Comparison of ENCODE assay signal across 26 cellular contexts in the genomic region with DNA sequence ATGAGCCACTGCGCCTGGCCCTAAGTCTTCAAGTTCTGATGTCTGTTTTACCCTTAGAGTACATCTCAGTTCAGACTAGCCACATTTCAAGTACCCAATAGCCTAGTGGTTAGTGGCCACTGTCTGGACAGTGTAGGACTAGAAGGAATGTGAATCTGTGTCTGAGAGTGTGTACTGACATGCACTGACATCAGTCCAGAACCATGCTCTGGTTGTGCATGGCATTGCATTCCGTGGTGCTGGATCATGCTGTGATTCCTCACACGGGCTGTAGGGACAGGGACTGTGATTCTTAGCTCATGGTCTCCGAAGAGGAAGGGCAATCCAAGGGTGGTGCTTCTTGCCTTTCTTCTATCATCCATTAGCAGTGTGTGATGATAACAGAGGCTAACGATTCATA. TPM values are rescaled to one million over a fixed set of nuclear protein-coding genes. Genes with fewer than 3 reads are reported as not detected.
DNase-seq lines count a peak whose midpoint lies in the region; ATAC-seq and TF ChIP-seq lines count a peak whose summit lies in the region.
"Had no signal": no experiment of that assay in that cellular context is flagged by ENCODE, and none has a peak within 500 bp of the region (broad histone marks: within the 10 kb centered on the region; RNA-seq: fewer than 3 reads in every experiment).

No MANE protein-coding gene starts in this region.

- peak overlapping the region; percentile 65 for H3K27ac Mint-ChIP-seq in chondrocyte (ENCODE audit: unreplicated experiment)
- no peak overlapping the region for H3K27ac Mint-ChIP-seq in progenitor cell of endocrine pancreas
- H3K27ac Mint-ChIP-seq: activated CD4-positive, alpha-beta memory T cell treated with anti-CD3 and anti-CD28 coated beads, Interleukin-2, amount 10 ng/mL, durations not matched to agents 7 days and 5 days; dendritic cell treated with granulocyte-macrophage colony-stimulating factor and Interleukin-4, amounts not matched to agents 40 ng/mL and 50 ng/mL, for 4 days; immature natural killer cell; stimulated activated naive CD8-positive, alpha-beta T cell treated with anti-CD3 and anti-CD28 coated beads, Interleukin-15, Interleukin-2, amounts not matched to agents 100 ng/mL and 50 ng/mL, for 24 hours had no signal

- no peak for TF ChIP-seq RAD21 in HCT116 (IDR thresholded peaks at IDR 0.05; ENCODE audit: low read depth)

- H3K36me3 ChIP-seq in HCT116 (ENCODE audit: control insufficient read depth in 1 of 2, insufficient read depth in 2 of 2, low read length in 2 of 2) (peaks cover 0 to 8% of the 10 kb centered on the region in 2 experiments; a peak in 1 of 4 replicates), mesendoderm (ENCODE audit: control insufficient read depth, insufficient read depth, low read length) (peaks cover 13% of the 10 kb centered on the region)

- H3K4me3 Mint-ChIP-seq in chondrocyte (ENCODE audit: unreplicated experiment) (no peak overlapping the region), progenitor cell of endocrine pancreas (ENCODE audit: low read depth) (no peak overlapping the region)
- H3K4me3 Mint-ChIP-seq: activated CD4-positive, alpha-beta memory T cell treated with anti-CD3 and anti-CD28 coated beads, Interleukin-2, amount 10 ng/mL, durations not matched to agents 7 days and 5 days; dendritic cell treated with granulocyte-macrophage colony-stimulating factor and Interleukin-4, amounts not matched to agents 40 ng/mL and 50 ng/mL, for 4 days; immature natural killer cell; stimulated activated naive CD8-positive, alpha-beta T cell treated with anti-CD3 and anti-CD28 coated beads, Interleukin-15, Interleukin-2, amounts not matched to agents 100 ng/mL and 50 ng/mL, for 24 hours had no signal

- no peaks in the 10 kb centered on the region; a peak in 1 of 4 replicates for H3K9me3 ChIP-seq in HCT116 (ENCODE audit: control insufficient read depth in 1 of 2, insufficient read depth in 1 of 2, low read depth in 1 of 2, low read length in 2 of 2)
- H3K9me3 ChIP-seq: HAP-1, mucosa of descending colon, thyroid gland had no signal

- RAD21 ChIA-PET in HCT116 (lab: Charles Lee; ENCODE audit: low non-redundant PET in 1 of 2, low total read pairs in 2 of 2, uncharacterized antibody in 2 of 2, unreplicated experiment in 2 of 2) = no interaction called here

- ATAC-seq in HCT116 = peak; percentile 65
- no peak for ATAC-seq in GM18861 (IDR thresholded peaks at IDR 0.05; ENCODE audit: unreplicated experiment)
- ATAC-seq: mucosa of descending colon had no signal

- no peak for TF ChIP-seq CTCF in AG04449 (IDR thresholded peaks at IDR 0.05; ENCODE audit: insufficient read depth, low read length, missing control alignments)
- TF ChIP-seq CTCF in HCT116 (IDR thresholded peaks at IDR 0.05 in 2 of 3, conservative IDR thresholded peaks at IDR 0.05 in 1 of 3; ENCODE audit: borderline replicate concordance in 1 of 3, insufficient read depth in 1 of 3, low read depth in 2 of 3, low read length in 2 of 3) = no peak
- no peak for TF ChIP-seq CTCF in chondrocyte (IDR thresholded peaks at IDR 0.05)
- TF ChIP-seq CTCF in progenitor cell of endocrine pancreas (IDR thresholded peaks at IDR 0.05; ENCODE audit: unreplicated experiment) = no peak

- H3K27me3 ChIP-seq in HCT116 (ENCODE audit: insufficient read depth, low read length) = no peaks in the 10 kb centered on the region
- no peaks in the 10 kb centered on the region for H3K27me3 ChIP-seq in mesendoderm (ENCODE audit: insufficient read depth, low read length, poor library complexity)
- H3K27me3 ChIP-seq: BLaER1 treated with 17β-estradiol and CSF1 and Interleukin-3, amounts not matched to agents 10 nM and 100 nM; hepatocyte; thyroid gland had no signal

- H3K9ac ChIP-seq in HCT116 (ENCODE audit: low read length) (no peak overlapping the region), mesendoderm (ENCODE audit: low read length) (no peak overlapping the region)
- H3K9ac ChIP-seq: BLaER1 treated with 17β-estradiol and CSF1 and Interleukin-3, amounts not matched to agents 10 nM and 100 nM had no signal

- H3K4me1 ChIP-seq in HCT116 (ENCODE audit: control insufficient read depth in 1 of 2, insufficient read depth in 2 of 2, low read length in 2 of 2) (no peaks in the 10 kb centered on the region), mesendoderm (ENCODE audit: control insufficient read depth, low read depth, low read length) (peaks cover 8% of the 10 kb centered on the region)
- H3K4me1 ChIP-seq: BLaER1 treated with 17β-estradiol and CSF1 and Interleukin-3, amounts not matched to agents 10 nM and 100 nM; HAP-1 had no signal

- CTCF ChIA-PET in AG04449 (lab: Yijun Ruan, JAX) = interaction anchor here (1.0 kb wide), 1 partner anchor 24 kb away, joined by 3 read pairs; no protein-coding TSS in a partner anchor
- CTCF ChIA-PET in HCT116 (lab: Charles Lee) = no interaction called here

- intact Hi-C loops in HCT116 (cut with micrococcal nuclease) = no loop called here

- no peaks in the 10 kb centered on the region for H3K9me2 ChIP-seq in HCT116 (ENCODE audit: insufficient read depth)

- no peak overlapping the region for H2AFZ ChIP-seq in HCT116 (ENCODE audit: low read depth, low read length, poor library complexity, severe bottlenecking)
- H2AFZ ChIP-seq: hepatocyte had no signal

- H3K27me3 Mint-ChIP-seq in chondrocyte (ENCODE audit: low read depth) (no peaks in the 10 kb centered on the region), progenitor cell of endocrine pancreas (no peaks in the 10 kb centered on the region)
- H3K27me3 Mint-ChIP-seq: dendritic cell treated with granulocyte-macrophage colony-stimulating factor and Interleukin-4, amounts not matched to agents 40 ng/mL and 50 ng/mL, for 4 days; stimulated activated naive CD8-positive, alpha-beta T cell treated with anti-CD3 and anti-CD28 coated beads, Interleukin-15, Interleukin-2, amounts not matched to agents 100 ng/mL and 50 ng/mL, for 24 hours had no signal

- H3K4me1 Mint-ChIP-seq in chondrocyte (ENCODE audit: low read depth) = peaks cover 76% of the 10 kb centered on the region
- peaks cover 14% of the 10 kb centered on the region for H3K4me1 Mint-ChIP-seq in progenitor cell of endocrine pancreas (ENCODE audit: low read depth)
- H3K4me1 Mint-ChIP-seq: activated CD4-positive, alpha-beta memory T cell treated with anti-CD3 and anti-CD28 coated beads, Interleukin-2, amount 10 ng/mL, durations not matched to agents 7 days and 5 days; immature natural killer cell had no signal

- no peak overlapping the region for H3K4ac ChIP-seq in mesendoderm (ENCODE audit: low read depth, low read length)

- no peak overlapping the region for H2BK15ac ChIP-seq in mesendoderm (replicated peaks; ENCODE audit: low read depth)

- POLR2A ChIA-PET in AG04449 (lab: Yijun Ruan, JAX) (interaction anchor here (1.1 kb wide), 1 partner anchor 40 kb away, joined by 4 read pairs; no protein-coding TSS in a partner anchor), HCT116 (lab: Charles Lee) (no interaction called here)

- H3K9me3 Mint-ChIP-seq in chondrocyte (ENCODE audit: low read depth) (no peaks in the 10 kb centered on the region), progenitor cell of endocrine pancreas (ENCODE audit: low read depth) (peaks cover 12% of the 10 kb centered on the region)
- H3K9me3 Mint-ChIP-seq: activated CD4-positive, alpha-beta memory T cell treated with anti-CD3 and anti-CD28 coated beads, Interleukin-2, amount 10 ng/mL, durations not matched to agents 7 days and 5 days; dendritic cell treated with granulocyte-macrophage colony-stimulating factor and Interleukin-4, amounts not matched to agents 40 ng/mL and 50 ng/mL, for 4 days; immature natural killer cell; stimulated activated naive CD8-positive, alpha-beta T cell treated with anti-CD3 and anti-CD28 coated beads, Interleukin-15, Interleukin-2, amounts not matched to agents 100 ng/mL and 50 ng/mL, for 24 hours had no signal

- H3K4me2 ChIP-seq in HCT116 (ENCODE audit: low read length) = no peak overlapping the region
- no peak overlapping the region for H3K4me2 ChIP-seq in mesendoderm (ENCODE audit: low read length)
- H3K4me2 ChIP-seq: BLaER1 treated with 17β-estradiol and CSF1 and Interleukin-3, amounts not matched to agents 10 nM and 100 nM; hepatocyte had no signal

- H3K18ac ChIP-seq in mesendoderm (ENCODE audit: low read length) = no peak overlapping the region

- no peak overlapping the region for H3K23ac ChIP-seq in mesendoderm (ENCODE audit: low read length)

- H3K79me1 ChIP-seq in mesendoderm (ENCODE audit: low read length) = peaks cover 23% of the 10 kb centered on the region

- no peak overlapping the region for H2BK120ac ChIP-seq in mesendoderm (ENCODE audit: low read depth, low read length)

- peaks cover 15% of the 10 kb centered on the region for H3K36me3 Mint-ChIP-seq in chondrocyte (ENCODE audit: low read depth)
- peaks cover 36% of the 10 kb centered on the region for H3K36me3 Mint-ChIP-seq in progenitor cell of endocrine pancreas (ENCODE audit: insufficient read depth)

- no peak overlapping the region for H3K27ac ChIP-seq in HCT116 (ENCODE audit: low read depth, low read length)
- H3K27ac ChIP-seq in mesendoderm (ENCODE audit: low read depth, low read length) = no peak overlapping the region
- H3K27ac ChIP-seq: BLaER1 treated with 17β-estradiol and CSF1 and Interleukin-3, amounts not matched to agents 10 nM and 100 nM had no signal

- no peak overlapping the region for H4K5ac ChIP-seq in mesendoderm (ENCODE audit: low read length)

- no peak overlapping the region for H3K4me3 ChIP-seq in AG04449 (ENCODE audit: low read depth, low read length)
- H3K4me3 ChIP-seq in HCT116 (replicated peaks in 1 of 2; ENCODE audit: low read depth in 1 of 2, low read length in 2 of 2) = no peak overlapping the region
- no peak overlapping the region for H3K4me3 ChIP-seq in mesendoderm (ENCODE audit: low read length)
- H3K4me3 ChIP-seq: BLaER1 treated with 17β-estradiol and CSF1 and Interleukin-3, amounts not matched to agents 10 nM and 100 nM; HAP-1; hepatocyte; mucosa of descending colon; thyroid gland had no signal

- DNase-seq in AG04449 (ENCODE audit: low read depth, low spot score) = peak; percentile 34
- no peak for DNase-seq in HCT116 (ENCODE audit: low read depth, low spot score)
- no peak for DNase-seq in chondrocyte (ENCODE audit: low spot score)
- peak; percentile 76 for DNase-seq in mesendoderm
- DNase-seq in COR-L47 (lab: John Stamatoyannopoulos, UW) = no peak
- DNase-seq in progenitor cell of endocrine pancreas (ENCODE audit: low spot score, unreplicated experiment) = no peak
- no peak for DNase-seq in NCI-H774 (lab: John Stamatoyannopoulos, UW)
- DNase-seq: activated CD4-positive, alpha-beta memory T cell treated with anti-CD3 and anti-CD28 coated beads, Interleukin-2, amount 10 ng/mL, durations not matched to agents 7 days and 5 days; activated CD4-positive, CD25-positive, alpha-beta regulatory T cell; activated gamma-delta T cell; activated T-cell treated with anti-CD3 and anti-CD28 coated beads for 4 hours; immature natural killer cell; KG1; mucosa of descending colon; NCI-H146; NCI-H2227 treated with DMSO at 0.1 percent for 48 hours; retina; T1000; thyroid gland had no signal

- TF ChIP-seq POLR2A in HCT116 (IDR thresholded peaks at IDR 0.05; ENCODE audit: borderline replicate concordance, extremely low read depth, insufficient read depth, insufficient read length) = no peak

- BruUV-seq in HCT116 (replicated peaks; lab: Mats Ljungman, UMichigan) = no TSS peak

- no peak overlapping the region for H2BK5ac ChIP-seq in mesendoderm (ENCODE audit: low read length)

- H3K56ac ChIP-seq in mesendoderm (ENCODE audit: low read length) = no peak overlapping the region

- H2AK5ac ChIP-seq in mesendoderm (ENCODE audit: low read length) = no peak overlapping the region

- H3K79me2 ChIP-seq in HCT116 (ENCODE audit: insufficient read depth, low read length) = peaks cover 13% of the 10 kb centered on the region
- peaks cover 23% of the 10 kb centered on the region for H3K79me2 ChIP-seq in mesendoderm (ENCODE audit: control insufficient read depth, insufficient read depth, low read length)

- WGBS in mesendoderm (ENCODE audit: extremely low coverage, insufficient coverage, low lambda C conversion rate) = no CpG with 5 or more reads among the region's 5 CpGs

- H4K20me1 ChIP-seq in HCT116 (ENCODE audit: insufficient read depth) = no peaks in the 10 kb centered on the region

- H4K8ac ChIP-seq in mesendoderm (ENCODE audit: low read depth, low read length) = no peak overlapping the region

RNA-seq across cellular contexts. Expression of a gene that starts 41.1 kb away (rescaled TPM):
- total RNA-seq in HCT116 (2021; ENCODE audit: unreplicated experiment) (27.6 TPM), chondrocyte (45.6 to 70.2 TPM (median 47.2 TPM) in 3 replicates), progenitor cell of endocrine pancreas (44.8 and 45.8 TPM in 2 replicates)
- 8.8 and 9.6 TPM in 2 replicates for polyA plus RNA-seq in HCT116 (2012)
- 37.8 TPM for polyA plus RNA-seq in mesendoderm (2013, experiment 1 of 2)
- 36.9 TPM for polyA plus RNA-seq in mesendoderm (2013, experiment 2 of 2)
- total RNA-seq: OCI-LY7 had no signal

Comparison
In these comparisons a context has a peak if more than half of its experiments do, and no peak if none do; other contexts are left out.
1. DNase-seq: peak in AG04449 (single experiment) and mesendoderm (single experiment); none in HCT116 (single experiment), chondrocyte (single experiment), COR-L47 (single experiment), progenitor cell of endocrine pancreas (single experiment) and NCI-H774 (single experiment).